1 cellular context compared by ENCODE assay signal in genomic region chr2:171172980-171173542, GRCh38.
TF ChIP-seq lines count a peak whose summit lies in the region.

No MANE protein-coding gene starts in this region.

TF ChIP-seq in K562, 482 proteins besides CTCF, POLR2A, EP300 and RAD21 (continued from another document):
- peak; percentile 81 for TF ChIP-seq ZNF121 (CRISPR knock-in tag; conservative IDR thresholded peaks at IDR 0.05)
- TF ChIP-seq CEBPB (tag; IDR thresholded peaks at IDR 0.05), result 0 out of 2 replicates have a peak, but pooled peaks have one; percentile 14
- no peak for TF ChIP-seq AFF1 (IDR thresholded peaks at IDR 0.05; ENCODE audit: low read depth in 1 of 2, partially characterized antibody in 2 of 2)
- TF ChIP-seq PHB (CRISPR knock-in tag; IDR thresholded peaks at IDR 0.05), result no peak
- TF ChIP-seq FOXO4 (CRISPR knock-in tag; IDR thresholded peaks at IDR 0.05), result no peak
- TF ChIP-seq ETV5 (CRISPR knock-in tag; IDR thresholded peaks at IDR 0.05; ENCODE audit: low read depth), result no peak
